1 cellular context compared by ENCODE assay signal in genomic region chr14:100158566-100159106, GRCh38.
TF ChIP-seq lines count a peak whose summit lies in the region.

No MANE protein-coding gene starts in this region.

TF ChIP-seq in H1, 55 proteins besides CTCF, POLR2A, EP300 and RAD21 (continued from another document):
- TF ChIP-seq JUND (IDR thresholded peaks at IDR 0.05; ENCODE audit: low read length): no peak
- no peak for TF ChIP-seq PHF8 (conservative IDR thresholded peaks at IDR 0.05; ENCODE audit: low read depth, low read length)
- TF ChIP-seq SP1 (IDR thresholded peaks at IDR 0.05; ENCODE audit: low read depth, low read length): no peak
TF ChIP-seq in H1: peak in this region for 2.
